24 cellular contexts compared by ENCODE assay signal in genomic region chr7:22542669-22543068, GRCh38. TPM values are rescaled to one million over a fixed set of nuclear protein-coding genes. Genes with fewer than 3 reads are reported as not detected.
"Had no signal": no experiment of that assay in that cellular context is flagged by ENCODE, and none has a peak within 500 bp of the region (broad histone marks: within the 10 kb centered on the region; RNA-seq: fewer than 3 reads in every experiment).

No MANE protein-coding gene starts in this region.

- H3K27me3 Mint-ChIP-seq: IgD-negative memory B cell had no signal

- H2AFZ ChIP-seq: PC-9 had no signal

- H3K36me3 ChIP-seq: Peyer's patch, SJSA1 had no signal

- H3K9me3 ChIP-seq: Peyer's patch, SJSA1 had no signal

- DNase-seq: MM.1S, NCI-H1092 treated with DMSO at 0.1 percent for 48 hours, NCI-H1436, NCI-H187, NCI-H2029, NCI-H2081 treated with DMSO at 0.1 percent for 48 hours, NCI-H2171, NCI-H226, NCI-H446, NCI-H510A, NCI-H524 treated with DMSO at 0.1 percent for 48 hours, NCI-H69, NCI-H774, OCI-M1, Peyer's patch, Right ventricle myocardium superior, SIG-M5, T-helper 2 cell had no signal

- H3K4me3 Mint-ChIP-seq: IgD-negative memory B cell had no signal

- H3K27me3 ChIP-seq: Peyer's patch had no signal

- H3K4me3 ChIP-seq: K562, PC-9, Peyer's patch, SJSA1, SK-N-MC had no signal

- H3K4me2 ChIP-seq: PC-9 had no signal

- H3K36me3 Mint-ChIP-seq: IgD-negative memory B cell had no signal

- H3K4me1 ChIP-seq: Peyer's patch, SJSA1 had no signal

- H3K9me3 Mint-ChIP-seq: IgD-negative memory B cell had no signal

- H3K4me1 Mint-ChIP-seq: IgD-negative memory B cell had no signal

- H3K27ac ChIP-seq: HL-60, PC-9, Peyer's patch, SJSA1, SK-N-MC had no signal

RNA-seq across cellular contexts. Expression of gene STEAP1B, which starts 42.7 kb away (rescaled TPM):
- total RNA-seq: Peyer's patch had no signal
